ENCODE assay signal across 19 cellular contexts in the genomic region with DNA sequence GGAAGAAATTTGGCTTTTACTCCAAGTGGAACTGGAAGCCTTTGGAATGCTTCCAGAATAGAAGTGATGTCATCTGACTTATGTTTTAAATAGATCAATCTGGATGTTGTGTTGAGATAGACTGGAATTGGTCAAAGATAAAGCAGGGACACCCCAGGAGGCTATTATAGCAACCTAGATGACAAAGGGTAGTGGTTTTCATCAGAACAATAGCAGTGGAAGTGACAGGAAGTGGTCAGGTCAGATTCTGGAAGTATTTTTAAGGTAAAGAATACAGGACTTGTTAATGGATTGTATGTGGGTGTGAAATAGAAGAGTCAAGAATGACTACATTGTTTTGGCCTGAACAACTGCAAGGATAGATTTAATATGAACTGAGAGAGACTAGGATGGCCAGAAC.
DNase-seq lines count a peak whose midpoint lies in the region; ATAC-seq and TF ChIP-seq lines count a peak whose summit lies in the region.
"Had no signal": no experiment of that assay in that cellular context is flagged by ENCODE, and none has a peak within 500 bp of the region (broad histone marks: within the 10 kb centered on the region; RNA-seq: fewer than 3 reads in every experiment).

No MANE protein-coding gene starts in this region.

- in situ Hi-C loops in SK-MEL-5 (cut with HindIII; ENCODE audit: low pct_unique_long_range_greater_than_20kb, low sequenced_read_pairs): no loop called here

- DNase-seq in NCI-H2029 (lab: John Stamatoyannopoulos, UW) (peak; percentile 18), NCI-H2029 treated with DMSO at 0.1 percent for 48 hours (lab: John Stamatoyannopoulos, UW) (no peak), HT1080 (ENCODE audit: low read depth) (peak; percentile 56), SK-MEL-5 (ENCODE audit: low read depth, low spot score) (peak; percentile 58), glomerular visceral epithelial cell (ENCODE audit: extremely low spot score) (peak; percentile 5), GM19240 (ENCODE audit: insufficient read length, low spot score) (no peak), HEK293T (ENCODE audit: extremely low spot score) (no peak)
- DNase-seq: 8988T; AML-193; C1 segment of cervical spinal cord; CD8-positive, alpha-beta T cell; GDM1; MG63; NCI-H1417 treated with DMSO at 0.1 percent for 48 hours; NCI-H187; NCI-H345; NCI-H526; NK-92 treated with Interleukin-12 subunit alpha and Interleukin-12 subunit beta, amount 100 ng/mL, for 24 hours had no signal

- CTCF ChIA-PET in HEK293T (lab: Yijun Ruan, JAX): no interaction called here

- POLR2A ChIA-PET in HEK293T (lab: Yijun Ruan, JAX): no interaction called here

- ATAC-seq in GM21447 (IDR thresholded peaks at IDR 0.05; ENCODE audit: unreplicated experiment): no peak
- ATAC-seq: CD8-positive, alpha-beta T cell had no signal

TF ChIP-seq in HEK293T, 16 proteins besides CTCF, POLR2A, EP300 and RAD21:
- TF ChIP-seq CTBP1 (IDR thresholded peaks at IDR 0.05; ENCODE audit: borderline replicate concordance) (no peak), FOXK2 (IDR thresholded peaks at IDR 0.05) (no peak), HDGF (IDR thresholded peaks at IDR 0.05; ENCODE audit: borderline replicate concordance) (no peak), LEF1 (IDR thresholded peaks at IDR 0.05; ENCODE audit: borderline replicate concordance) (no peak), TARDBP (IDR thresholded peaks at IDR 0.05) (no peak), ZNF384 (IDR thresholded peaks at IDR 0.05) (no peak), L3MBTL2 (conservative IDR thresholded peaks at IDR 0.05) (no peak), NFRKB (IDR thresholded peaks at IDR 0.05) (no peak), FOXM1 (IDR thresholded peaks at IDR 0.05; ENCODE audit: borderline replicate concordance) (no peak), BHLHE40 (IDR thresholded peaks at IDR 0.05; ENCODE audit: borderline replicate concordance) (no peak), SUZ12 (IDR thresholded peaks at IDR 0.05) (no peak), ARNT (IDR thresholded peaks at IDR 0.05) (no peak)

Comparison
In these comparisons a context has a peak if more than half of its experiments do, and no peak if none do; other contexts are left out.
1. DNase-seq: peak in NCI-H2029 (single experiment), HT1080 (single experiment), SK-MEL-5 (single experiment) and glomerular visceral epithelial cell (single experiment); none in NCI-H2029 treated with DMSO at 0.1 percent for 48 hours (single experiment), GM19240 (single experiment) and HEK293T (single experiment).